In genomic region chr2:167471332-167471731, GRCh38 we compare ENCODE assay signal across 27 cellular contexts.
A peak's percentile ranks its signal among the peaks of the same experiment; 100 is the strongest.
DNase-seq lines count a peak whose midpoint lies in the region; ATAC-seq and TF ChIP-seq lines count a peak whose summit lies in the region.
"Had no signal": no experiment of that assay in that cellular context is flagged by ENCODE, and none has a peak within 500 bp of the region (broad histone marks: within the 10 kb centered on the region; RNA-seq: fewer than 3 reads in every experiment).

No MANE protein-coding gene starts in this region.

- no peak overlapping the region for H3K56ac ChIP-seq in H9 (ENCODE audit: insufficient read length, low read depth, low read length)

- no peak overlapping the region for H3K4ac ChIP-seq in H9 (ENCODE audit: low read depth, low read length)

- H4K20me1 ChIP-seq in H9 (ENCODE audit: control insufficient read depth, insufficient read depth, insufficient read length), result no peaks in the 10 kb centered on the region
- H4K20me1 ChIP-seq: BLaER1 treated with 17β-estradiol and CSF1 and Interleukin-3, amounts not matched to agents 10 nM and 100 nM had no signal

- no peak overlapping the region for H3K27ac ChIP-seq in H9 (ENCODE audit: insufficient read length, low read depth, low read length)
- H3K27ac ChIP-seq: BLaER1 treated with 17β-estradiol and CSF1 and Interleukin-3, amounts not matched to agents 10 nM and 100 nM; colonic mucosa; HL-60; Peyer's patch; skin epidermis; thoracic aorta had no signal

- H4K5ac ChIP-seq in H9 (ENCODE audit: insufficient read length, low read depth, low read length), result no peak overlapping the region

- no peaks in the 10 kb centered on the region for H3K4me1 ChIP-seq in H9 (ENCODE audit: insufficient read depth, low read length)
- H3K4me1 ChIP-seq: BLaER1 treated with 17β-estradiol and CSF1 and Interleukin-3, amounts not matched to agents 10 nM and 100 nM; colonic mucosa; Peyer's patch had no signal

- H2BK12ac ChIP-seq in H9 (ENCODE audit: insufficient read length, low read depth, low read length), result no peak overlapping the region

- no peaks in the 10 kb centered on the region for H3K23me2 ChIP-seq in H9 (ENCODE audit: insufficient read length, low read depth, low read length, poor library complexity, severe bottlenecking)

- H3K4me2 ChIP-seq in H9 (ENCODE audit: insufficient read depth, insufficient read length, low read length), result no peak overlapping the region
- H3K4me2 ChIP-seq: BLaER1 treated with 17β-estradiol and CSF1 and Interleukin-3, amounts not matched to agents 10 nM and 100 nM had no signal

- no peak overlapping the region for H2AK5ac ChIP-seq in H9 (ENCODE audit: insufficient read length, low read length)

- no peak overlapping the region for H3K23ac ChIP-seq in H9 (ENCODE audit: insufficient read length, low read depth, low read length)

- H2BK5ac ChIP-seq in H9 (ENCODE audit: insufficient read length, low read length), result no peak overlapping the region

- peaks cover 14 to 20% of the 10 kb centered on the region in 2 experiments for H3K4me1 Mint-ChIP-seq in H9
- H3K4me1 Mint-ChIP-seq: immature natural killer cell had no signal

- H4K8ac ChIP-seq in H9 (replicated peaks; ENCODE audit: insufficient read length, low read depth, low read length), result no peak overlapping the region

- no peak overlapping the region for H3K18ac ChIP-seq in H9 (ENCODE audit: insufficient read length, low read depth, low read length)

- CTCF ChIA-PET in HEK293T (lab: Yijun Ruan, JAX), result no interaction called here

- no peak overlapping the region for H2BK20ac ChIP-seq in H9 (ENCODE audit: low read depth, low read length, poor library complexity, severe bottlenecking)

- no peak overlapping the region for H4K91ac ChIP-seq in H9 (ENCODE audit: insufficient read length, low read depth, low read length)

- POLR2A ChIA-PET in HEK293T (lab: Yijun Ruan, JAX), result no interaction called here

- DNase-seq in pons (ENCODE audit: low spot score) (peak; percentile 10), HEK293T (ENCODE audit: extremely low spot score) (no peak), NCI-H2196 (lab: John Stamatoyannopoulos, UW; ENCODE audit: unreplicated experiment) (no peak), H9 (no peak)
- DNase-seq: activated CD4-positive, alpha-beta T cell treated with anti-CD3 and anti-CD28 coated beads, Interleukin-2, amount 50 U/mL, for 4 hours; activated T-cell treated with anti-CD3 and anti-CD28 coated beads, Interleukin-2, amount 50 U/mL, for 72 hours; colonic mucosa; COR-L47; effector CD4-positive, alpha-beta T cell; immature natural killer cell; Karpas-422; NCI-H1436 treated with DMSO at 0.1 percent for 48 hours; NCI-H345; Peyer's patch; SHP77 treated with DMSO at 0.1 percent for 48 hours; stimulated activated naive CD4-positive, alpha-beta T cell treated with Interleukin-2 at 50 U/mL for 16 hours had no signal

- H3K79me1 ChIP-seq in H9 (ENCODE audit: insufficient read depth, low read depth, low read length, poor library complexity, severe bottlenecking), result no peaks in the 10 kb centered on the region

- TF ChIP-seq CTCF in H9 (conservative IDR thresholded peaks at IDR 0.05), result no peak

- H3K9me3 ChIP-seq in H9 (ENCODE audit: control insufficient read depth, low read depth, low read length), result no peaks in the 10 kb centered on the region
- H3K9me3 ChIP-seq: BLaER1 treated with 17β-estradiol and CSF1 and Interleukin-3, amounts not matched to agents 10 nM and 100 nM; colonic mucosa; HAP-1; Peyer's patch; thoracic aorta had no signal

- H2BK120ac ChIP-seq in H9 (ENCODE audit: low read depth, low read length, poor library complexity, severe bottlenecking), result no peak overlapping the region

- H2AFZ ChIP-seq in H9 (ENCODE audit: low read length), result no peak overlapping the region

- H3K79me2 ChIP-seq in H9 (ENCODE audit: insufficient read depth, low read length), result 0 out of 2 replicates have a peak, but pooled peaks cover 1% of the 10 kb centered on the region

- no peak overlapping the region for H3T11ph ChIP-seq in H9 (ENCODE audit: low read length)

- H3K27me3 ChIP-seq in H9 (ENCODE audit: insufficient read depth, low read length), result no peaks in the 10 kb centered on the region
- H3K27me3 ChIP-seq: BLaER1 treated with 17β-estradiol and CSF1 and Interleukin-3, amounts not matched to agents 10 nM and 100 nM; colonic mucosa; Peyer's patch had no signal

- no peak overlapping the region for H3K4me3 Mint-ChIP-seq in H9
- H3K4me3 Mint-ChIP-seq: activated T-cell treated with anti-CD3 and anti-CD28 coated beads, Interleukin-2, amount 50 U/mL, for 72 hours; immature natural killer cell; natural killer cell treated with Interleukin-12 subunit alpha and Interleukin-12 subunit beta and Interleukin-15 and Interleukin-18, amount 100 ng/mL, for 72 hours had no signal

- no peak overlapping the region for H3K27ac Mint-ChIP-seq in H9
- H3K27ac Mint-ChIP-seq: activated T-cell treated with anti-CD3 and anti-CD28 coated beads, Interleukin-2, amount 50 U/mL, for 72 hours; immature natural killer cell; natural killer cell treated with Interleukin-12 subunit alpha and Interleukin-12 subunit beta and Interleukin-15 and Interleukin-18, amount 100 ng/mL, for 72 hours had no signal

- no peak overlapping the region for H3K9ac ChIP-seq in H9 (ENCODE audit: extremely low read depth, insufficient read length, low read length)
- H3K9ac ChIP-seq: BLaER1 treated with 17β-estradiol and CSF1 and Interleukin-3, amounts not matched to agents 10 nM and 100 nM had no signal

- no peaks in the 10 kb centered on the region for H3K36me3 Mint-ChIP-seq in H9 (ENCODE audit: insufficient read depth in 1 of 3, low read depth in 3 of 3)
- H3K36me3 Mint-ChIP-seq: immature natural killer cell; natural killer cell treated with Interleukin-12 subunit alpha and Interleukin-12 subunit beta and Interleukin-15 and Interleukin-18, amount 100 ng/mL, for 72 hours had no signal

- no peak overlapping the region for H2BK15ac ChIP-seq in H9 (ENCODE audit: low read depth, low read length)

- ATAC-seq in GM18868 (IDR thresholded peaks at IDR 0.05; ENCODE audit: unreplicated experiment) (peak; percentile 63), GM21390 (IDR thresholded peaks at IDR 0.05; ENCODE audit: unreplicated experiment) (peak; percentile 60), HG03159 (IDR thresholded peaks at IDR 0.05; ENCODE audit: unreplicated experiment) (peak; percentile 48), HG02973 (IDR thresholded peaks at IDR 0.05; ENCODE audit: unreplicated experiment) (no peak)
- ATAC-seq: activated CD4-positive, CD25-positive, alpha-beta regulatory T cell treated with anti-CD3 and anti-CD28 coated beads, Interleukin-2, amount 50 U/mL, for 24 hours; activated T-cell treated with anti-CD3 and anti-CD28 coated beads, Interleukin-2, amount 50 U/mL, for 72 hours; natural killer cell treated with Interleukin-12 subunit alpha and Interleukin-12 subunit beta and Interleukin-15 and Interleukin-18, amount 100 ng/mL, for 72 hours had no signal

- no peaks in the 10 kb centered on the region for H3K9me3 Mint-ChIP-seq in H9

- H3K14ac ChIP-seq in H9 (ENCODE audit: insufficient read depth, low read length), result no peak overlapping the region

- no peaks in the 10 kb centered on the region for H3K27me3 Mint-ChIP-seq in H9 (ENCODE audit: low read depth)
- H3K27me3 Mint-ChIP-seq: natural killer cell treated with Interleukin-12 subunit alpha and Interleukin-12 subunit beta and Interleukin-15 and Interleukin-18, amount 100 ng/mL, for 72 hours had no signal

TF ChIP-seq in HEK293T, 16 proteins besides CTCF, POLR2A, EP300 and RAD21:
- TF ChIP-seq SUZ12 (IDR thresholded peaks at IDR 0.05) (no peak), ELF4 (IDR thresholded peaks at IDR 0.05) (no peak), LEF1 (IDR thresholded peaks at IDR 0.05; ENCODE audit: borderline replicate concordance) (no peak)
